Comparison of ENCODE assay signal across 8 cellular contexts in genomic region chr11:116986521-116987105, GRCh38.
A peak's percentile ranks its signal among the peaks of the same experiment; 100 is the strongest.
DNase-seq lines count a peak whose midpoint lies in the region; ATAC-seq and TF ChIP-seq lines count a peak whose summit lies in the region.

No MANE protein-coding gene starts in this region.

- intact Hi-C loops in natural killer cell (cut with micrococcal nuclease), result no loop called here

- H3K9me3 Mint-ChIP-seq in natural killer cell, result no peaks in the 10 kb centered on the region

- DNase-seq in Daoy (ENCODE audit: low read depth), result peak; percentile 64
- DNase-seq in H4 (ENCODE audit: low spot score), result peak; percentile 11
- peak; percentile 90 to 95 for DNase-seq in NOMO-1 (lab: John Stamatoyannopoulos, UW; ENCODE audit: unreplicated experiment in 2 of 2)
- DNase-seq in caudate nucleus (lab: John Stamatoyannopoulos, UW), result no peak
- no peak for DNase-seq in natural killer cell
- no peak for DNase-seq in NCI-H1694 treated with DMSO at 0.1 percent for 48 hours (lab: John Stamatoyannopoulos, UW)
- DNase-seq in cerebellar nuclear complex (lab: John Stamatoyannopoulos, UW), result no peak
- DNase-seq in mucosa of gallbladder (ENCODE audit: low spot score), result no peak

- no peaks in the 10 kb centered on the region for H3K36me3 Mint-ChIP-seq in natural killer cell

- no peak for TF ChIP-seq CTCF in natural killer cell (IDR thresholded peaks at IDR 0.05)

- peak overlapping the region in 1 of 2 donors; percentile 80 for H3K27ac Mint-ChIP-seq in natural killer cell

- H3K4me1 Mint-ChIP-seq in natural killer cell, result peaks cover 57 to 72% of the 10 kb centered on the region in 2 donors

- H3K27ac ChIP-seq in caudate nucleus (ENCODE audit: low read depth, low read length), result peak overlapping the region; percentile 52

- peak in 2 of 3 donors; percentile 74 to 80 for ATAC-seq in natural killer cell

- peak overlapping the region; percentile 14 for H3K4me3 Mint-ChIP-seq in natural killer cell

- no peaks in the 10 kb centered on the region for H3K27me3 Mint-ChIP-seq in natural killer cell (ENCODE audit: low read depth in 2 of 2)

Comparison
In these comparisons a context has a peak if more than half of its experiments do, and no peak if none do; other contexts are left out.
1. DNase-seq: peak in Daoy (single experiment), H4 (single experiment) and NOMO-1 (2 of 2); none in caudate nucleus (0 of 61), natural killer cell (single experiment), NCI-H1694 treated with DMSO at 0.1 percent for 48 hours (single experiment), cerebellar nuclear complex (0 of 2) and mucosa of gallbladder (single experiment).